Comparison of ENCODE assay signal across 8 cellular contexts in the genomic region with DNA sequence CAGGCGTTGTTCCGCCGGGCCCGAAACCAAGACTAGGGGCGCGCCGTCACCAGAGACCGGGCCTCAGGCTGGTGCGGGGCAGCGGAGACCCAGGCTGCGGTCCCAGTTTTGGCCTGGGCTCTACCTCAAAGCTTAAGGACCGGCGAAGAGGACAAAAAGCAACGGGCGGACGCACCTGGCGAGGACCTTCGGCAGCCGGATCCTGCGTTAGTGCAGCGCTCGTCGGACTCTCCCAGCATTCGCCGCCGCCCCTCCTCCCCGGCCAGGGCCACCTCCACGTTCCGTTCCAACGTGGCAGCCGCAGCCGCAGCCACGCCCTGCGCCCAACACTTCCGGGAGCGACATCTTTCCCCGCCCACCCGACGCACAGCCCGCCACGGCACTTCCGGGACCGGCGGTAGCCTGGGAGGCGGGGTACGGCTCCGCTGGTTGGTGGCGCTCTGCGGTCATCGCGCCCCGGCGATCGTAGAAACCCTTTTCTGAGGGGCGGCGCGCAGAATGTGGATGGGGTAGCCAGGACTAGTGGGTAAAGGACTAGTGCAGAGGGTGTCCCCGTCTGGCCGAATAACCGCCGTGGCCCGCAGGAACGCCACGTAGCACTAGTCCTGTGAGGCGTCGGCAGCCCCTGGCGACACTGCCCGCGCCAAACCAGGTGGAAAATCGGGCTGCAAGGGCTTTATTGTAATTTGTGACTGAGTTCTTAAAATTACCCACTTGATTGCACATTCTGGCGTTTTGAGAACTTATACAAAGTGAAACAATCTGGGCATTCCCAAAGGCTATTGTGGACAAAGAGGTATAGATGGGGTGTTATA. TPM values are rescaled to one million over a fixed set of nuclear protein-coding genes. Genes with fewer than 3 reads are reported as not detected.
A peak's percentile ranks its signal among the peaks of the same experiment; 100 is the strongest.
DNase-seq lines count a peak whose midpoint lies in the region; ATAC-seq and TF ChIP-seq lines count a peak whose summit lies in the region.

SEC31A (minus strand) TSS at position 241 of the 815 bp plus-strand sequence. CDS start 9,217 bp downstream, outside the sequence.

- H3K27me3 ChIP-seq in GM06990 (replicated peaks; ENCODE audit: control insufficient read depth, insufficient read depth, low read length): no peaks in the 10 kb centered on the region
- no peaks in the 10 kb centered on the region for H3K27me3 ChIP-seq in SK-N-SH (ENCODE audit: insufficient read depth)

- peak within 1 kb of the TSS; percentile 53 for H2AFZ ChIP-seq in SK-N-SH (ENCODE audit: low read depth)

- TF ChIP-seq CTCF in GM06990 (IDR thresholded peaks at IDR 0.05; ENCODE audit: insufficient read depth, low read length, poor library complexity, severe bottlenecking) (no peak), SK-N-SH (IDR thresholded peaks at IDR 0.05) (no peak; the same call in 1 of the 2 replicates)

- TF ChIP-seq EP300 in SK-N-SH (IDR thresholded peaks at IDR 0.05; ENCODE audit: borderline replicate concordance in 1 of 2, low read depth in 1 of 2, low read length in 1 of 2): no peak

- H4K20me1 ChIP-seq in SK-N-SH (ENCODE audit: insufficient read depth): peaks cover 38% of the 10 kb centered on the region

- DNase-seq in GM06990 (ENCODE audit: extremely low read depth, insufficient read length): peak; percentile 98
- DNase-seq in NCI-H1048 (lab: John Stamatoyannopoulos, UW): peak; percentile 88
- DNase-seq in SK-N-SH: peak; percentile 95
- peak; percentile 93 for DNase-seq in globus pallidus (ENCODE audit: low spot score)
- peak; percentile 91 for DNase-seq in occipital lobe (lab: John Stamatoyannopoulos, UW)

- H3K36me3 Mint-ChIP-seq in activated naive CD4-positive, alpha-beta T cell treated with anti-CD3 and anti-CD28 coated beads, Interleukin-2, amount 50 U/mL, for 24 hours: peaks cover 13% of the 10 kb centered on the region

- POLR2A ChIA-PET in SK-N-SH (lab: Yijun Ruan, JAX): no interaction called here

- TF ChIP-seq RAD21 in SK-N-SH (IDR thresholded peaks at IDR 0.05; ENCODE audit: low read length): no peak

- peak within 1 kb of the TSS; percentile 94 for H3K4me3 Mint-ChIP-seq in activated naive CD4-positive, alpha-beta T cell treated with anti-CD3 and anti-CD28 coated beads, Interleukin-2, amount 50 U/mL, for 24 hours

- peak within 1 kb of the TSS; percentile 99 for H3K9ac ChIP-seq in SK-N-SH

- peak within 1 kb of the TSS; percentile 90 for H3K4me2 ChIP-seq in SK-N-SH

- WGBS in SK-N-SH (ENCODE audit: low lambda C conversion rate): 1% methylated on average over 40 of the region's 71 CpGs

- H3K27ac Mint-ChIP-seq in activated naive CD4-positive, alpha-beta T cell treated with anti-CD3 and anti-CD28 coated beads, Interleukin-2, amount 50 U/mL, for 24 hours: peak within 1 kb of the TSS; percentile 96

- peak; percentile 95 for ATAC-seq in HG02588 (IDR thresholded peaks at IDR 0.05; ENCODE audit: unreplicated experiment)

- H3K9me2 ChIP-seq in SK-N-SH: no peaks in the 10 kb centered on the region

- H3K4me1 ChIP-seq in SK-N-SH (ENCODE audit: control insufficient read depth in 1 of 2, insufficient read depth in 2 of 2, low read depth in 1 of 2, low read length in 1 of 2): peaks cover 1 to 8% of the 10 kb centered on the region in 2 experiments; a peak in 3 of 4 replicates

- H3K27me3 Mint-ChIP-seq in activated naive CD4-positive, alpha-beta T cell treated with anti-CD3 and anti-CD28 coated beads, Interleukin-2, amount 50 U/mL, for 24 hours: no peaks in the 10 kb centered on the region

- CTCF ChIA-PET in SK-N-SH (lab: Yijun Ruan, JAX): no interaction called here

- peaks cover 81% of the 10 kb centered on the region for H3K79me2 ChIP-seq in SK-N-SH (ENCODE audit: insufficient read depth)

- H3K36me3 ChIP-seq in GM06990 (ENCODE audit: control insufficient read depth, insufficient read depth, low read length) (no peaks in the 10 kb centered on the region; the same call in none of the 2 replicates), SK-N-SH (replicated peaks in 1 of 2; ENCODE audit: control insufficient read depth in 1 of 2, insufficient read depth in 2 of 2, low read length in 1 of 2) (peaks cover 34 to 46% of the 10 kb centered on the region in 2 experiments)

- peak within 1 kb of the TSS; percentile 65 for H3K4me3 ChIP-seq in GM06990 (replicated peaks; ENCODE audit: low read depth, low read length)
- peak within 1 kb of the TSS; percentile 82 to 94 for H3K4me3 ChIP-seq in SK-N-SH (ENCODE audit: low read depth in 2 of 2, low read length in 1 of 2)

- no peaks in the 10 kb centered on the region for H3K9me3 Mint-ChIP-seq in activated naive CD4-positive, alpha-beta T cell treated with anti-CD3 and anti-CD28 coated beads, Interleukin-2, amount 50 U/mL, for 24 hours

- H3K9me3 ChIP-seq in SK-N-SH: no peaks in the 10 kb centered on the region

- H3K27ac ChIP-seq in SK-N-SH (ENCODE audit: low read depth in 2 of 2, low read length in 1 of 2): peak within 1 kb of the TSS; percentile 98 to 99
- H3K27ac ChIP-seq in temporal lobe (ENCODE audit: low read depth, low read length): peak within 1 kb of the TSS; percentile 87

- peaks cover 33% of the 10 kb centered on the region for H3F3A ChIP-seq in SK-N-SH (replicated peaks; ENCODE audit: insufficient read depth)

- peaks cover 54% of the 10 kb centered on the region for H3K4me1 Mint-ChIP-seq in activated naive CD4-positive, alpha-beta T cell treated with anti-CD3 and anti-CD28 coated beads, Interleukin-2, amount 50 U/mL, for 24 hours

TF ChIP-seq in SK-N-SH, 30 proteins besides CTCF, POLR2A, EP300 and RAD21 (continues in another document):
- TF ChIP-seq NFIC (IDR thresholded peaks at IDR 0.05; ENCODE audit: borderline replicate concordance): no peak
- 0 out of 2 replicates have a peak, but pooled peaks have one; percentile 7 for TF ChIP-seq TEAD4 (IDR thresholded peaks at IDR 0.05; ENCODE audit: borderline replicate concordance, insufficient read depth)
- peak; percentile 97 for TF ChIP-seq ELF1 (IDR thresholded peaks at IDR 0.05)
- TF ChIP-seq, protein P1, sequence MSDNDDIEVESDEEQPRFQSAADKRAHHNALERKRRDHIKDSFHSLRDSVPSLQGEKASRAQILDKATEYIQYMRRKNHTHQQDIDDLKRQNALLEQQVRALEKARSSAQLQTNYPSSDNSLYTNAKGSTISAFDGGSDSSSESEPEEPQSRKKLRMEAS (IDR thresholded peaks at IDR 0.05; ENCODE audit: low read depth): peak; percentile 94
- TF ChIP-seq MXI1 (IDR thresholded peaks at IDR 0.05; ENCODE audit: low read depth, low read length): peak; percentile 98
- peak; percentile 13; the same call in 1 of the 2 replicates for TF ChIP-seq RCOR1 (IDR thresholded peaks at IDR 0.05; ENCODE audit: low read length)
- TF ChIP-seq TAF1 (IDR thresholded peaks at IDR 0.05; ENCODE audit: borderline replicate concordance, low read depth, low read length): peak; percentile 88
- no peak for TF ChIP-seq FOXJ3 (CRISPR knock-in tag; IDR thresholded peaks at IDR 0.05)
- TF ChIP-seq POLR2AphosphoS5 (IDR thresholded peaks at IDR 0.05; ENCODE audit: low read depth, low read length): peak; percentile 86
- TF ChIP-seq, protein P2, sequence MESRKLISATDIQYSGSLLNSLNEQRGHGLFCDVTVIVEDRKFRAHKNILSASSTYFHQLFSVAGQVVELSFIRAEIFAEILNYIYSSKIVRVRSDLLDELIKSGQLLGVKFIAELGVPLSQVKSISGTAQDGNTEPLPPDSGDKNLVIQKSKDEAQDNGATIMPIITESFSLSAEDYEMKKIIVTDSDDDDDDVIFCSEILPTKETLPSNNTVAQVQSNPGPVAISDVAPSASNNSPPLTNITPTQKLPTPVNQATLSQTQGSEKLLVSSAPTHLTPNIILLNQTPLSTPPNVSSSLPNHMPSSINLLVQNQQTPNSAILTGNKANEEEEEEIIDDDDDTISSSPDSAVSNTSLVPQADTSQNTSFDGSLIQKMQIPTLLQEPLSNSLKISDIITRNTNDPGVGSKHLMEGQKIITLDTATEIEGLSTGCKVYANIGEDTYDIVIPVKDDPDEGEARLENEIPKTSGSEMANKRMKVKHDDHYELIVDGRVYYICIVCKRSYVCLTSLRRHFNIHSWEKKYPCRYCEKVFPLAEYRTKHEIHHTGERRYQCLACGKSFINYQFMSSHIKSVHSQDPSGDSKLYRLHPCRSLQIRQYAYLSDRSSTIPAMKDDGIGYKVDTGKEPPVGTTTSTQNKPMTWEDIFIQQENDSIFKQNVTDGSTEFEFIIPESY (IDR thresholded peaks at IDR 0.05; ENCODE audit: borderline replicate concordance, low read depth): 0 out of 2 replicates have a peak, but pooled peaks have one; percentile 9
- peak; percentile 76 for TF ChIP-seq YY1 (IDR thresholded peaks at IDR 0.05; ENCODE audit: low read depth)
- TF ChIP-seq FOXM1 (IDR thresholded peaks at IDR 0.05; ENCODE audit: low read depth): 0 out of 2 replicates have a peak, but pooled peaks have one; percentile 26
- TF ChIP-seq MEF2A (IDR thresholded peaks at IDR 0.05; ENCODE audit: borderline replicate concordance, low read depth): no peak
- TF ChIP-seq, protein P3, sequence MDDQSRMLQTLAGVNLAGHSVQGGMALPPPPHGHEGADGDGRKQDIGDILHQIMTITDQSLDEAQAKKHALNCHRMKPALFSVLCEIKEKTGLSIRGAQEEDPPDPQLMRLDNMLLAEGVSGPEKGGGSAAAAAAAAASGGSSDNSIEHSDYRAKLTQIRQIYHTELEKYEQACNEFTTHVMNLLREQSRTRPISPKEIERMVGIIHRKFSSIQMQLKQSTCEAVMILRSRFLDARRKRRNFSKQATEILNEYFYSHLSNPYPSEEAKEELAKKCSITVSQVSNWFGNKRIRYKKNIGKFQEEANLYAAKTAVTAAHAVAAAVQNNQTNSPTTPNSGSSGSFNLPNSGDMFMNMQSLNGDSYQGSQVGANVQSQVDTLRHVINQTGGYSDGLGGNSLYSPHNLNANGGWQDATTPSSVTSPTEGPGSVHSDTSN (IDR thresholded peaks at IDR 0.05): no peak
- 0 out of 2 replicates have a peak, but pooled peaks have one; percentile 15 for TF ChIP-seq NRF1 (IDR thresholded peaks at IDR 0.05; ENCODE audit: low read depth, low read length)
- peak; percentile 90 for TF ChIP-seq GABPA (IDR thresholded peaks at IDR 0.05; ENCODE audit: low read depth)
- TF ChIP-seq GATA2 (CRISPR knock-in tag; IDR thresholded peaks at IDR 0.05): no peak
- TF ChIP-seq USF1 (IDR thresholded peaks at IDR 0.05; ENCODE audit: borderline replicate concordance, low read depth): no peak
- TF ChIP-seq EZH2phosphoT487 (IDR thresholded peaks at IDR 0.05; ENCODE audit: borderline replicate concordance, low read depth): no peak

RNA-seq across cellular contexts. Expression of gene SEC31A, which starts in this region (rescaled TPM):
- 147 and 191 TPM in 2 replicates for polyA plus RNA-seq in SK-N-SH (2012; rRNA removed)
- polyA plus RNA-seq in SK-N-SH (2012; cell fraction: cytosol; rRNA removed): 141 and 148 TPM in 2 replicates
- 118 and 233 TPM in 2 replicates for polyA plus RNA-seq in SK-N-SH (2012; cell fraction: nucleus; rRNA removed)
- total RNA-seq in occipital lobe (145 TPM), temporal lobe (99.6 TPM)

Comparison
In these comparisons a context has a peak if more than half of its experiments do, and no peak if none do; other contexts are left out.
1. Peak in every context shown above with its lines: DNase-seq, ATAC-seq, H3K4me3 ChIP-seq and H3K27ac ChIP-seq.